In the genomic region with DNA sequence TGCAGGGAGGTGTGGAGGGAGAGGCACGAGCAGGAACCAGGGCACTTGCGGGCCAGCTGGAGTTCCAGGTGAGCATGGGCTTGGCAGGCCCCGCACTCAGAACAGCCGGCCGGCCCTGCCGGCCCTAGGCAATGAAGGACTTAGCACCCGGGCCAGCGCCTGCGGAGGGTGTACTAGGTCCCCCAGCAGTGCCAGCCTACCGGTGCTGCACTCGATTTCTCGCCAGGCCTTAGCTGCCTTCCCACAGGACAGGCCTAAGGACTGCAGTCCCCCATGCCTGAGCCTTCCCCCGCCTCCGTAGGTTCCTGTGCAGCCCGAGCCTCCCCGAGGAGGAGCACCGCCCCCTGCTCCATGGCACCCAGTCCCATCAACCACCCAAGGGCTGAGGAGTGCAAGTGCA, we compare ENCODE assay signal across 24 cellular contexts. TPM values are rescaled to one million over a fixed set of nuclear protein-coding genes. Genes with fewer than 3 reads are reported as not detected.
DNase-seq lines count a peak whose midpoint lies in the region; ATAC-seq, FAIRE-seq and TF ChIP-seq lines count a peak whose summit lies in the region.
"Had no signal": no experiment of that assay in that cellular context is flagged by ENCODE, and none has a peak within 500 bp of the region (broad histone marks: within the 10 kb centered on the region; RNA-seq: fewer than 3 reads in every experiment).

No MANE protein-coding gene starts in this region.

- no peaks in the 10 kb centered on the region for H3K27me3 ChIP-seq in BLaER1

- DNase-seq in kidney (peak; percentile 66), posterior vena cava (ENCODE audit: low spot score) (peak; percentile 75), SIG-M5 treated with dmso at 0.1 percent for 504 hours (lab: John Stamatoyannopoulos, UW; ENCODE audit: unreplicated experiment) (no peak)
- DNase-seq: AML-193; C1 segment of cervical spinal cord; CD4-positive, alpha-beta memory T cell; CD4-positive, CD25-positive, alpha-beta regulatory T cell; CD8-positive, alpha-beta memory T cell; COR-L47; DMS 273 treated with DMSO at 0.1 percent for 48 hours; DMS153; DMS53; DMS79; DND-41; EL; GDM1 had no signal

- no peaks in the 10 kb centered on the region for H4K20me1 ChIP-seq in BLaER1

- no peak for FAIRE-seq in kidney (lab: Jason Lieb, UNC)
- FAIRE-seq: A549, GM12878, GM12892, GM18507 had no signal

- H3K9ac ChIP-seq in BLaER1 (no peak overlapping the region), kidney (ENCODE audit: low read length in 2 of 2) (no peak overlapping the region)

- no peak overlapping the region for H3K27ac ChIP-seq in BLaER1
- no peak overlapping the region for H3K27ac ChIP-seq in kidney (ENCODE audit: low read depth in 2 of 2, low read length in 2 of 2)
- H3K27ac ChIP-seq: 22Rv1, A549 had no signal

- no peak for TF ChIP-seq CTCF in kidney (IDR thresholded peaks at IDR 0.05; ENCODE audit: borderline replicate concordance, extremely low read depth, insufficient read depth)

- intact Hi-C loops in kidney (cut with DNase I) (no loop called here), posterior vena cava (cut with DNase I) (no loop called here)

- peaks cover 69% of the 10 kb centered on the region for H3K9me3 ChIP-seq in BLaER1
- H3K9me3 ChIP-seq in kidney (ENCODE audit: control insufficient read depth in 1 of 2, low read length in 2 of 2): no peaks in the 10 kb centered on the region
- H3K9me3 ChIP-seq: A549 had no signal

- no peak overlapping the region for H3K4me2 ChIP-seq in BLaER1
- H3K4me2 ChIP-seq: A549 had no signal

- no peak for ATAC-seq in GM19324 (IDR thresholded peaks at IDR 0.05; ENCODE audit: low FRiP score, unreplicated experiment)
- ATAC-seq in HG03280 (IDR thresholded peaks at IDR 0.05; ENCODE audit: unreplicated experiment): no peak
- ATAC-seq: A549, GM12878 had no signal

- H3K4me3 ChIP-seq in BLaER1 (0 out of 2 replicates have a peak overlapping the region, but pooled peaks have one; percentile 11), kidney (ENCODE audit: low read length in 2 of 2) (no peak overlapping the region)
- H3K4me3 ChIP-seq: A549, GM12878 had no signal

- H3K36me3 ChIP-seq in BLaER1 (no peaks in the 10 kb centered on the region), kidney (ENCODE audit: control insufficient read depth in 1 of 2, insufficient read depth in 2 of 2, low read length in 2 of 2) (no peaks in the 10 kb centered on the region)

- H3K4me1 ChIP-seq in BLaER1 (no peaks in the 10 kb centered on the region; the same call in 1 of the 2 replicates), kidney (ENCODE audit: control insufficient read depth in 1 of 2, insufficient read depth in 1 of 2, low read depth in 1 of 2, low read length in 2 of 2) (no peaks in the 10 kb centered on the region)
- H3K4me1 ChIP-seq: A549 had no signal

RNA-seq across cellular contexts. Expression of gene NFKB1, which starts 18.0 kb away (rescaled TPM):
- total RNA-seq in kidney (56.9 TPM), posterior vena cava (10 to 100 TPM; 31.4 to 35.7 TPM)
- 10.1 TPM for polyA plus RNA-seq in kidney (ENCODE audit: insufficient read depth, low read depth, low replicate concordance)
